In genomic region chr16:67201411-67202345, GRCh38 we compare ENCODE assay signal across 19 cellular contexts. TPM values are rescaled to one million over a fixed set of nuclear protein-coding genes. Genes with fewer than 3 reads are reported as not detected.
"Had no signal": no experiment of that assay in that cellular context is flagged by ENCODE, and none has a peak within 500 bp of the region (broad histone marks: within the 10 kb centered on the region; RNA-seq: fewer than 3 reads in every experiment).

No MANE protein-coding gene starts in this region.

- FAIRE-seq: islet of Langerhans, small intestine, urothelium cell line had no signal

- DNase-seq: effector memory CD8-positive, alpha-beta T cell; gastrocnemius medialis; heart right ventricle; hypothalamus; mucosa of descending colon; naive thymus-derived CD8-positive, alpha-beta T cell; ovary; small intestine; stimulated activated CD4-positive, alpha-beta T cell treated with anti-CD3 and anti-CD28 coated beads, Interleukin-12 subunit alpha, Interleukin-12 subunit beta, amount 100 ng/mL, for 4 hours; stimulated activated CD4-positive, alpha-beta T cell treated with anti-CD3 and anti-CD28 coated beads, Interleukin-2, amount 100 ng/mL, for 48 hours; stimulated activated naive CD4-positive, alpha-beta T cell treated with Interleukin-2 at 50 U/mL for 16 hours; trophoblast cell had no signal

- H3K27ac ChIP-seq: epithelial cell of prostate, esophagus muscularis mucosa, gastrocnemius medialis, heart right ventricle, ovary, right atrium auricular region had no signal

- H3K27me3 ChIP-seq: esophagus muscularis mucosa, gastrocnemius medialis, heart right ventricle, ovary, right atrium auricular region had no signal

- H3K9me3 ChIP-seq: esophagus muscularis mucosa, gastrocnemius medialis, heart right ventricle, mucosa of descending colon, ovary, right atrium auricular region had no signal

- H3K4me3 ChIP-seq: esophagus muscularis mucosa, gastrocnemius medialis, heart right ventricle, mucosa of descending colon, ovary, right atrium auricular region had no signal

- ATAC-seq: effector memory CD8-positive, alpha-beta T cell; gastrocnemius medialis; heart right ventricle; left lobe of liver; mucosa of descending colon; naive thymus-derived CD8-positive, alpha-beta T cell had no signal

- H3K36me3 ChIP-seq: ovary had no signal

RNA-seq across cellular contexts. Expression of gene ELMO3, which starts 2.7 kb away (rescaled TPM):
- polyA plus RNA-seq: naive thymus-derived CD8-positive, alpha-beta T cell had no signal

RNA-seq across cellular contexts. Expression of gene EXOC3L1, which starts 11.7 kb away (rescaled TPM):
- total RNA-seq: fibroblast of villous mesenchyme; naive thymus-derived CD8-positive, alpha-beta T cell had no signal
